ENCODE assay signal across 22 cellular contexts in genomic region chr18:6039055-6039454, GRCh38.
A peak's percentile ranks its signal among the peaks of the same experiment; 100 is the strongest.
DNase-seq lines count a peak whose midpoint lies in the region; TF ChIP-seq lines count a peak whose summit lies in the region.
"Had no signal": no experiment of that assay in that cellular context is flagged by ENCODE, and none has a peak within 500 bp of the region (broad histone marks: within the 10 kb centered on the region; RNA-seq: fewer than 3 reads in every experiment).

No MANE protein-coding gene starts in this region.

- H3K9me3 ChIP-seq in tibial artery, result peaks cover 0 to 21% (median 16%) of the 10 kb centered on the region in 3 donors
- H3K9me3 ChIP-seq: BE2C, SJCRH30 had no signal

- H3K4me3 ChIP-seq in brain microvascular endothelial cell (ENCODE audit: low read depth, low read length) (no peak overlapping the region), fibroblast of the aortic adventitia (ENCODE audit: low read depth, low read length) (no peak overlapping the region), tibial artery (no peak overlapping the region)
- H3K4me3 ChIP-seq: SJCRH30 had no signal

- in situ Hi-C loops in brain microvascular endothelial cell (cut with HindIII; ENCODE audit: low pct_ligation_motif_present, low sequenced_read_pairs), result no loop called here

- H3K27ac ChIP-seq in brain microvascular endothelial cell (no peak overlapping the region), tibial artery (no peak overlapping the region)
- H3K27ac ChIP-seq: KMS-11, SJCRH30 had no signal

- H3K36me3 ChIP-seq in brain microvascular endothelial cell (replicated peaks), result no peaks in the 10 kb centered on the region
- no peaks in the 10 kb centered on the region for H3K36me3 ChIP-seq in tibial artery
- H3K36me3 ChIP-seq: BE2C, SJCRH30 had no signal

- intact Hi-C loops in tibial artery (cut with DNase I; ENCODE audit: low total_unique reads), result no loop called here

- TF ChIP-seq CTCF in brain microvascular endothelial cell (IDR thresholded peaks at IDR 0.05; ENCODE audit: low read depth, low read length, missing control alignments) (no peak), fibroblast of the aortic adventitia (IDR thresholded peaks at IDR 0.05; ENCODE audit: insufficient read depth, low read length) (no peak), tibial artery (IDR thresholded peaks at IDR 0.05) (no peak)

- no peaks in the 10 kb centered on the region for H3K4me1 ChIP-seq in tibial artery
- H3K4me1 ChIP-seq: BE2C, SJCRH30 had no signal

- DNase-seq in EH (ENCODE audit: low read depth) (peak; percentile 47), NCI-H69 (lab: John Stamatoyannopoulos, UW) (peak; percentile 25), brain microvascular endothelial cell (peak; percentile 61), fibroblast of the aortic adventitia (ENCODE audit: low read depth) (peak; percentile 53), Kasumi-1 (lab: John Stamatoyannopoulos, UW) (no peak), tibial artery (no peak), activated T-cell treated with anti-CD3 and anti-CD28 coated beads for 4 hours (no peak), NCI-H146 treated with DMSO at 0.1 percent for 48 hours (lab: John Stamatoyannopoulos, UW; ENCODE audit: unreplicated experiment) (no peak)
- DNase-seq: 8988T; ACHN; BE2C; CD8-positive, alpha-beta memory T cell; DND-41; H7; NCI-H1092; NCI-H1436; NCI-H187 treated with DMSO at 0.1 percent for 48 hours; NCI-H2171 treated with DMSO at 0.1 percent for 48 hours; NCI-H524; NCI-H774; SJCRH30 had no signal

- H3K27me3 ChIP-seq in brain microvascular endothelial cell (replicated peaks) (no peaks in the 10 kb centered on the region), tibial artery (no peaks in the 10 kb centered on the region)
- H3K27me3 ChIP-seq: BE2C, SJCRH30 had no signal

Comparison
In these comparisons a context has a peak if more than half of its experiments do, and no peak if none do; other contexts are left out.
1. DNase-seq: peak in EH (single experiment), NCI-H69 (single experiment), brain microvascular endothelial cell (single experiment) and fibroblast of the aortic adventitia (single experiment); none in Kasumi-1 (0 of 2), tibial artery (0 of 2), activated T-cell treated with anti-CD3 and anti-CD28 coated beads for 4 hours (single experiment) and NCI-H146 treated with DMSO at 0.1 percent for 48 hours (single experiment).